In the genomic region with DNA sequence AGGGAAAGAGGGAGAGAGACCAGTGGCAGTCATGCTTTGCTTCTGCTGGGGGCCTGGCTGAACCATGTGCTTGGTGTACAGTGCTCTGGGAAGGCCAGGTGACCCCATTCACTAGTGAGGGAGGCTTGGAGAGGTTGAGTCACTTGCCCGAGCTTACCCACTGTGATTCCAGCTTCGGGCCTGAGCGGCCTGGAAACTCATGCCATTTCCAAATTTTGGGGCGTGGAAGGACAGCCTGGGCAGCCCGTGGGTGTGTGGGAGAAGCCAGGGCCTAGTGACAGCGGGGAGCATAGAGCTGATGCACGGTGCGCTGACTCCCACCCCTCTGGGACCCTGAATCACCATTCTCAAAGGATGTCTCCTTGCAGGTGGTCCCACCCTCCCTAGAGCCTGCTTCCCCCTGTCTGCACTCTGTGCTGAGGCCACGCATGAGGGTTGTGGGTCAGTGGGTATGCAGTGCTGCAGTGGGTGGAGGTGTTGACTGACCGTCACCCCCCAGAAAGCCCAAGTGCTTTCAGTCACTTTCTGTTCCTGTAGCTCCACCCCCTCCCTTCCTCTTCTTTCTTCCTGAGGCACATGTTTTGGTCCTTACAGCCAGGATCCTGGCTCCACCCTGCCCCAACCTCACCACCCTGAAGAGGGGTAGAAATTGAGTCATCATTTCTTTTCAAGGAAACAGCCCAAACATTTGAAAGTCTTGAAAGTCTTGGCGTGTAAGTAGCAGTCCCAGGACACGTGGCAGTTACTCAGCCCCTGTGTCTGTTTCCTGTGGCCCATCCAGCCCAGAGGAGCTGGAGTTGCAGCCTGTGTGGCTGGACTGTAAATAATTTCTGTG, we compare ENCODE assay signal across 1 cellular context.
TF ChIP-seq lines count a peak whose summit lies in the region.

No MANE protein-coding gene starts in this region.

TF ChIP-seq in HCT116, 20 proteins besides CTCF, POLR2A, EP300 and RAD21 (continued from another document):
- TF ChIP-seq, protein P1, sequence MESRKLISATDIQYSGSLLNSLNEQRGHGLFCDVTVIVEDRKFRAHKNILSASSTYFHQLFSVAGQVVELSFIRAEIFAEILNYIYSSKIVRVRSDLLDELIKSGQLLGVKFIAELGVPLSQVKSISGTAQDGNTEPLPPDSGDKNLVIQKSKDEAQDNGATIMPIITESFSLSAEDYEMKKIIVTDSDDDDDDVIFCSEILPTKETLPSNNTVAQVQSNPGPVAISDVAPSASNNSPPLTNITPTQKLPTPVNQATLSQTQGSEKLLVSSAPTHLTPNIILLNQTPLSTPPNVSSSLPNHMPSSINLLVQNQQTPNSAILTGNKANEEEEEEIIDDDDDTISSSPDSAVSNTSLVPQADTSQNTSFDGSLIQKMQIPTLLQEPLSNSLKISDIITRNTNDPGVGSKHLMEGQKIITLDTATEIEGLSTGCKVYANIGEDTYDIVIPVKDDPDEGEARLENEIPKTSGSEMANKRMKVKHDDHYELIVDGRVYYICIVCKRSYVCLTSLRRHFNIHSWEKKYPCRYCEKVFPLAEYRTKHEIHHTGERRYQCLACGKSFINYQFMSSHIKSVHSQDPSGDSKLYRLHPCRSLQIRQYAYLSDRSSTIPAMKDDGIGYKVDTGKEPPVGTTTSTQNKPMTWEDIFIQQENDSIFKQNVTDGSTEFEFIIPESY (IDR thresholded peaks at IDR 0.05; ENCODE audit: extremely low read depth, insufficient replicate concordance, low read length), result no peak
- TF ChIP-seq CBX3 (IDR thresholded peaks at IDR 0.05; ENCODE audit: low read depth) (peak; percentile 89), ELF1 (IDR thresholded peaks at IDR 0.05; ENCODE audit: borderline replicate concordance, low read depth) (no peak), CEBPB (IDR thresholded peaks at IDR 0.05; ENCODE audit: low read depth) (no peak; the same call in 1 of the 2 replicates), MAX (IDR thresholded peaks at IDR 0.05) (peak; percentile 98), EZH2phosphoT487 (IDR thresholded peaks at IDR 0.05; ENCODE audit: borderline replicate concordance) (no peak)
- TF ChIP-seq, protein P2, sequence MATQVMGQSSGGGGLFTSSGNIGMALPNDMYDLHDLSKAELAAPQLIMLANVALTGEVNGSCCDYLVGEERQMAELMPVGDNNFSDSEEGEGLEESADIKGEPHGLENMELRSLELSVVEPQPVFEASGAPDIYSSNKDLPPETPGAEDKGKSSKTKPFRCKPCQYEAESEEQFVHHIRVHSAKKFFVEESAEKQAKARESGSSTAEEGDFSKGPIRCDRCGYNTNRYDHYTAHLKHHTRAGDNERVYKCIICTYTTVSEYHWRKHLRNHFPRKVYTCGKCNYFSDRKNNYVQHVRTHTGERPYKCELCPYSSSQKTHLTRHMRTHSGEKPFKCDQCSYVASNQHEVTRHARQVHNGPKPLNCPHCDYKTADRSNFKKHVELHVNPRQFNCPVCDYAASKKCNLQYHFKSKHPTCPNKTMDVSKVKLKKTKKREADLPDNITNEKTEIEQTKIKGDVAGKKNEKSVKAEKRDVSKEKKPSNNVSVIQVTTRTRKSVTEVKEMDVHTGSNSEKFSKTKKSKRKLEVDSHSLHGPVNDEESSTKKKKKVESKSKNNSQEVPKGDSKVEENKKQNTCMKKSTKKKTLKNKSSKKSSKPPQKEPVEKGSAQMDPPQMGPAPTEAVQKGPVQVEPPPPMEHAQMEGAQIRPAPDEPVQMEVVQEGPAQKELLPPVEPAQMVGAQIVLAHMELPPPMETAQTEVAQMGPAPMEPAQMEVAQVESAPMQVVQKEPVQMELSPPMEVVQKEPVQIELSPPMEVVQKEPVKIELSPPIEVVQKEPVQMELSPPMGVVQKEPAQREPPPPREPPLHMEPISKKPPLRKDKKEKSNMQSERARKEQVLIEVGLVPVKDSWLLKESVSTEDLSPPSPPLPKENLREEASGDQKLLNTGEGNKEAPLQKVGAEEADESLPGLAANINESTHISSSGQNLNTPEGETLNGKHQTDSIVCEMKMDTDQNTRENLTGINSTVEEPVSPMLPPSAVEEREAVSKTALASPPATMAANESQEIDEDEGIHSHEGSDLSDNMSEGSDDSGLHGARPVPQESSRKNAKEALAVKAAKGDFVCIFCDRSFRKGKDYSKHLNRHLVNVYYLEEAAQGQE (IDR thresholded peaks at IDR 0.05; ENCODE audit: low read depth), result no peak
TF ChIP-seq in HCT116: peak in this region for 5.
